17 cellular contexts compared by ENCODE assay signal in genomic region chr11:93842461-93842860, GRCh38. TPM values are rescaled to one million over a fixed set of nuclear protein-coding genes. Genes with fewer than 3 reads are reported as not detected.
DNase-seq lines count a peak whose midpoint lies in the region; ATAC-seq, FAIRE-seq and TF ChIP-seq lines count a peak whose summit lies in the region.
"Had no signal": no experiment of that assay in that cellular context is flagged by ENCODE, and none has a peak within 500 bp of the region (broad histone marks: within the 10 kb centered on the region; RNA-seq: fewer than 3 reads in every experiment).

No MANE protein-coding gene starts in this region.

- H3K9me3 Mint-ChIP-seq in WTC11, result no peaks in the 10 kb centered on the region

- H3K4me2 ChIP-seq in A549, result no peak overlapping the region
- H3K4me2 ChIP-seq: hepatocyte, KMS-11 had no signal

- CTCF ChIA-PET in A549 (lab: Yijun Ruan, JAX), result no interaction called here
- CTCF ChIA-PET in WTC11 (lab: Charles Lee), result no interaction called here

- no peak overlapping the region for H3K4me3 ChIP-seq in A549
- no peak overlapping the region for H3K4me3 ChIP-seq in astrocyte of the cerebellum (ENCODE audit: low read depth, low read length)
- no peak overlapping the region for H3K4me3 ChIP-seq in spleen
- H3K4me3 ChIP-seq: coronary artery, hepatocyte had no signal

- TF ChIP-seq EP300 in A549 (IDR thresholded peaks at IDR 0.05), result no peak

- H3K4me1 ChIP-seq in A549 (no peaks in the 10 kb centered on the region), spleen (no peaks in the 10 kb centered on the region)

- no peak overlapping the region for H3K27ac Mint-ChIP-seq in WTC11

- H3K9me3 ChIP-seq in A549, result no peaks in the 10 kb centered on the region
- H3K9me3 ChIP-seq in spleen, result no peaks in the 10 kb centered on the region

- H3K27ac ChIP-seq in A549, result no peak overlapping the region
- H3K27ac ChIP-seq in spleen, result no peak overlapping the region
- H3K27ac ChIP-seq: coronary artery, hepatocyte, KMS-11 had no signal

- POLR2A ChIA-PET in A549 (lab: Yijun Ruan, JAX), result no interaction called here
- POLR2A ChIA-PET in WTC11 (lab: Charles Lee), result no interaction called here

- TF ChIP-seq CTCF in A549 (IDR thresholded peaks at IDR 0.05) (no peak), astrocyte of the cerebellum (IDR thresholded peaks at IDR 0.05; ENCODE audit: low read depth, low read length, missing control alignments) (no peak), WTC11 (IDR thresholded peaks at IDR 0.05) (no peak), spleen (IDR thresholded peaks at IDR 0.05 in 8 of 11, conservative IDR thresholded peaks at IDR 0.05 in 3 of 11) (no peak)

- peaks cover 2% of the 10 kb centered on the region; the same call in 1 of the 2 replicates for H3K4me1 Mint-ChIP-seq in WTC11

- no peaks in the 10 kb centered on the region for H3K27me3 Mint-ChIP-seq in WTC11 (ENCODE audit: low read depth)

- TF ChIP-seq POLR2A in A549 (IDR thresholded peaks at IDR 0.05; ENCODE audit: low read length) (no peak), spleen (IDR thresholded peaks at IDR 0.05) (no peak)

- no peaks in the 10 kb centered on the region for H3K36me3 Mint-ChIP-seq in WTC11

- no peak overlapping the region for H3K4me3 Mint-ChIP-seq in WTC11

- no peaks in the 10 kb centered on the region for H3K27me3 ChIP-seq in spleen (replicated peaks in 1 of 7)
- H3K27me3 ChIP-seq: hepatocyte had no signal

- in situ Hi-C loops in astrocyte of the cerebellum (cut with HindIII; ENCODE audit: low sequenced_read_pairs), result no loop called here

- intact Hi-C loops in spleen (cut with DNase I; ENCODE audit: low total_unique reads), result no loop called here

- FAIRE-seq in A549 (lab: Jason Lieb, UNC), result no peak

- DNase-seq in A549 (ENCODE audit: low read depth in 1 of 2, low spot score in 1 of 2) (peak in 1 of 2 experiments; percentile 24), HT1080 (ENCODE audit: low read depth) (peak; percentile 89), astrocyte of the cerebellum (ENCODE audit: low read depth) (peak; percentile 28), iris pigment epithelial cell (ENCODE audit: low read depth) (peak; percentile 71), NCI-H146 treated with DMSO at 0.1 percent for 48 hours (lab: John Stamatoyannopoulos, UW; ENCODE audit: unreplicated experiment) (no peak), WTC11 (ENCODE audit: low spot score) (no peak), spleen (no peak), DMS153 treated with DMSO at 0.1 percent for 48 hours (lab: John Stamatoyannopoulos, UW; ENCODE audit: unreplicated experiment) (no peak)
- DNase-seq: activated CD4-positive, CD25-positive, alpha-beta regulatory T cell treated with anti-CD3 and anti-CD28 coated beads, Interleukin-2, amount 50 U/mL, for 72 hours; activated effector memory CD4-positive, alpha-beta T cell treated with anti-CD3 and anti-CD28 coated beads, Interleukin-2, amount 50 U/mL, for 16 hours; AML-193; GDM1; NCI-H2171; SIG-M5 had no signal

- no peak for TF ChIP-seq RAD21 in A549 (conservative IDR thresholded peaks at IDR 0.05 in 1 of 2, IDR thresholded peaks at IDR 0.05 in 1 of 2)

- WGBS in A549 (ENCODE audit: missing lambda C conversion rate), result 21% methylated on average over 6 of the region's 6 CpGs
- 81 to 92% (median 87%) methylated on average over 6 of the region's 6 CpGs for WGBS in spleen, 5 donors

- H3K36me3 ChIP-seq in spleen, result no peaks in the 10 kb centered on the region

- peak; percentile 48 to 68; a peak in 5 of 6 replicates for ATAC-seq in A549
- ATAC-seq in WTC11, result no peak

TF ChIP-seq in A549, 52 proteins besides CTCF, POLR2A, EP300 and RAD21:
- no peak for TF ChIP-seq TP53 (CRISPR knock-in tag; IDR thresholded peaks at IDR 0.05)
- TF ChIP-seq CEBPB (IDR thresholded peaks at IDR 0.05), result no peak
- no peak for TF ChIP-seq RCOR1 (IDR thresholded peaks at IDR 0.05; ENCODE audit: low read depth, low read length)

TF ChIP-seq in WTC11, 78 proteins besides CTCF, POLR2A, EP300 and RAD21:
- TF ChIP-seq ERG (CRISPR knock-in tag; IDR thresholded peaks at IDR 0.05), result no peak
- TF ChIP-seq ZNF263 (CRISPR knock-in tag; IDR thresholded peaks at IDR 0.05; ENCODE audit: low read depth), result no peak
- no peak for TF ChIP-seq CBFB (CRISPR knock-in tag; IDR thresholded peaks at IDR 0.05; ENCODE audit: low read depth)
- no peak for TF ChIP-seq E2F1 (CRISPR knock-in tag; IDR thresholded peaks at IDR 0.05)
- TF ChIP-seq ZNF232 (CRISPR knock-in tag; IDR thresholded peaks at IDR 0.05), result no peak

RNA-seq across cellular contexts. Expression of gene VSTM5, which starts 8.0 kb away (rescaled TPM):
- polyA plus RNA-seq in A549 (2011; rRNA removed) (0.04 and 0.12 TPM in 2 replicates), A549 (2017; fragmentation: RNase III; extraction: RNeasy Plus Mini Kit Qiagen cat#74134 plus additional on column Dnase treatment) (0.03 to 0.17 TPM in 2 of 3 replicates, not detected in the other), spleen (not detected)
- not detected in 2 replicates for polyA plus RNA-seq in A549 (2012; cell fraction: cytosol; rRNA removed)
- not detected in 2 replicates for polyA plus RNA-seq in A549 (2012; cell fraction: nucleus; rRNA removed)
- polyA minus RNA-seq in A549 (2011; rRNA and poly(A)+ RNA removed), result 0.10 TPM in 1 of 2 replicates, not detected in the other
- not detected in 2 replicates for total RNA-seq in HT1080 (2014; rRNA removed; shearing (Covaris generic))
- not detected in 2 replicates for polyA plus RNA-seq in HT1080 (2015; cell fraction: cytosol; rRNA removed)
- polyA plus RNA-seq in HT1080 (2015; cell fraction: nucleus; rRNA removed), result not detected in 2 replicates
- total RNA-seq in WTC11 (2021) (0.27 to 0.35 TPM (median 0.32 TPM) in 3 replicates), spleen (not detected)

RNA-seq across cellular contexts. Expression of gene MED17, which starts 58.4 kb away (rescaled TPM):
- 19.2 and 20.3 TPM in 2 replicates for polyA plus RNA-seq in A549 (2011; rRNA removed)
- 9.1 and 9.5 TPM in 2 replicates for polyA plus RNA-seq in A549 (2012; cell fraction: cytosol; rRNA removed)
- polyA plus RNA-seq in A549 (2012; cell fraction: nucleus; rRNA removed), result 22.6 and 23.7 TPM in 2 replicates
- 16.2 to 16.7 TPM (median 16.6 TPM) in 3 replicates for polyA plus RNA-seq in A549 (2017; fragmentation: RNase III; extraction: RNeasy Plus Mini Kit Qiagen cat#74134 plus additional on column Dnase treatment)
- 8.6 and 9.9 TPM in 2 replicates for polyA minus RNA-seq in A549 (2011; rRNA and poly(A)+ RNA removed)
- total RNA-seq in HT1080 (2014; rRNA removed; shearing (Covaris generic)), result 26.8 and 28.6 TPM in 2 replicates
- 27.3 and 31.1 TPM in 2 replicates for polyA plus RNA-seq in HT1080 (2015; cell fraction: cytosol; rRNA removed)
- 82.4 and 89.7 TPM in 2 replicates for polyA plus RNA-seq in HT1080 (2015; cell fraction: nucleus; rRNA removed)
- 25.3 to 30.5 TPM (median 29.6 TPM) in 3 replicates for total RNA-seq in WTC11 (2021)
- 10 to 100 TPM; 36.1 to 41.3 (median 37.5) TPM for total RNA-seq in spleen
- 10 to 100 TPM; 10.4 to 13.9 (median 12.1) TPM for polyA plus RNA-seq in spleen

Comparison
In these comparisons a context has a peak if more than half of its experiments do, and no peak if none do; other contexts are left out.
1. DNase-seq: peak in HT1080 (single experiment), astrocyte of the cerebellum (single experiment) and iris pigment epithelial cell (single experiment); none in NCI-H146 treated with DMSO at 0.1 percent for 48 hours (single experiment), WTC11 (single experiment), spleen (single experiment) and DMS153 treated with DMSO at 0.1 percent for 48 hours (single experiment).